In the genomic region with DNA sequence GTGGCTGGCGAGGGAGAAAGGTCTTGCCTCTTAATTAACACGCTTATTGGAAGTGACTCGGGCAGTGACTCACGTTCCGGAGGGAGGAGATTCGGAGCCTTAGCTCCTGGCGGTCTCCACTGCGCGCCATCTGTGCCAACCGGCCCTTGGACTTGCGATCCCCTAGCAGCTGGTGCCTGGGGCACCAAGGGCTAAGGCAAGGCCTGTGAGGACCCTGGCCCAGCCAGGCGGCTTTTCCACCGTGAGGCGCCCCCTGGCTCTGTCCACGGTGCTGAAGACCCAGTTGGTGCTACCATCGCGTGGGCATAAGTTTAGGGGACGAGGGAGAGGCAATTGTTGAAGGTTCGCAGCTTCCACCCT, we compare ENCODE assay signal across 9 cellular contexts. TPM values are rescaled to one million over a fixed set of nuclear protein-coding genes. Genes with fewer than 3 reads are reported as not detected.
DNase-seq lines count a peak whose midpoint lies in the region; ATAC-seq and TF ChIP-seq lines count a peak whose summit lies in the region.
"Had no signal": no experiment of that assay in that cellular context is flagged by ENCODE, and none has a peak within 500 bp of the region (broad histone marks: within the 10 kb centered on the region; RNA-seq: fewer than 3 reads in every experiment).

No MANE protein-coding gene starts in this region.

- no peaks in the 10 kb centered on the region for H3K36me3 ChIP-seq in WERI-Rb-1

- ATAC-seq in HG03521 (IDR thresholded peaks at IDR 0.05; ENCODE audit: unreplicated experiment), result no peak
- ATAC-seq in GM18870 (IDR thresholded peaks at IDR 0.05; ENCODE audit: unreplicated experiment), result no peak
- ATAC-seq in HG02678 (IDR thresholded peaks at IDR 0.05; ENCODE audit: unreplicated experiment), result no peak

- H3K4me3 ChIP-seq in WERI-Rb-1 (ENCODE audit: low read depth, low read length), result no peak overlapping the region

- no peaks in the 10 kb centered on the region for H3K9me3 ChIP-seq in WERI-Rb-1 (ENCODE audit: severe bottlenecking)

- H3K27me3 ChIP-seq in WERI-Rb-1 (ENCODE audit: insufficient read depth, low read depth, severe bottlenecking), result peaks cover 69% of the 10 kb centered on the region

- TF ChIP-seq CTCF in WERI-Rb-1 (IDR thresholded peaks at IDR 0.05; ENCODE audit: low read depth, low read length), result no peak

- no peak overlapping the region for H3K27ac ChIP-seq in WERI-Rb-1
- H3K27ac ChIP-seq: HL-60 had no signal

- peak; percentile 14 for DNase-seq in A172 (ENCODE audit: low spot score)
- DNase-seq in Daoy (ENCODE audit: low read depth), result peak; percentile 79
- DNase-seq in WERI-Rb-1, result peak; percentile 65
- DNase-seq in iPS-NIHi7 (ENCODE audit: extremely low spot score), result peak; percentile 75
- DNase-seq in NCI-H2196 treated with DMSO at 0.1 percent for 48 hours (lab: John Stamatoyannopoulos, UW; ENCODE audit: unreplicated experiment), result no peak

RNA-seq across cellular contexts. Expression of a gene that starts 1.3 kb away (rescaled TPM):
- total RNA-seq in A172 (2014; rRNA removed; shearing (Covaris generic)), result not detected in 2 replicates
- total RNA-seq in Daoy (2014; rRNA removed; shearing (Covaris generic)), result not detected in 2 replicates
